ENCODE assay signal across 23 cellular contexts in the genomic region with DNA sequence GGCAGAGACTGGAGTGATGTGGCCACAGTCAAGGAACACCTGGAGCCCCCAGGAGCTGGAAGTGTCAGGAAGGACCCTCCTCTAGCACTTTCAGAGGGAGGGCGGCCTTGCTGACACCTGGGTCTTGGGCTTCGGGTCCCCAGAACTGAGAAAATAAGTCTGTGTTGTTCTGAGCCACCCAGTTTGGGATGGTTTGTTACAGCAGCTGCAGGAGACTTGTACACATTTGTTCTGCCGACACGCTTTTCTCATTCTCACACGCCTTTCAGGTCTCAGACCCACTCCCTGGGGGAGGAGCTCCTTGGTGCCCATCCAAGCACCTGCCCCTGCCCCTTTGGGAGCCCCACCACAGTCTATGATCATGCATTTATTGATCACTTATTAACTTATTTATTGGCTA.
"Had no signal": no experiment of that assay in that cellular context is flagged by ENCODE, and none has a peak within 500 bp of the region (broad histone marks: within the 10 kb centered on the region; RNA-seq: fewer than 3 reads in every experiment).

No MANE protein-coding gene starts in this region.

- H3K36me3 ChIP-seq: MG63 had no signal

- H3K4me3 ChIP-seq: MG63 had no signal

- DNase-seq: Karpas-422, KG1, MG63, NCI-H1092, NCI-H1105 treated with DMSO at 0.1 percent for 48 hours, NCI-H1417 treated with DMSO at 0.1 percent for 48 hours, NCI-H146, NCI-H1694 treated with DMSO at 0.1 percent for 48 hours, NCI-H1930, NCI-H2081 treated with DMSO at 0.1 percent for 48 hours, NCI-H2171, NCI-H226, NCI-H446, NCI-H510A, NCI-H524 treated with DMSO at 0.1 percent for 48 hours, NCI-H69, NCI-H774, PC-3, SK-N-SH, SW 1271 had no signal

- ATAC-seq: Panc1, PC-3 had no signal

- H3K27me3 ChIP-seq: MG63 had no signal

- H3K27ac ChIP-seq: HL-60, RWPE1 had no signal

- H3K9me3 ChIP-seq: MG63, SK-N-SH had no signal
